In the genomic region with DNA sequence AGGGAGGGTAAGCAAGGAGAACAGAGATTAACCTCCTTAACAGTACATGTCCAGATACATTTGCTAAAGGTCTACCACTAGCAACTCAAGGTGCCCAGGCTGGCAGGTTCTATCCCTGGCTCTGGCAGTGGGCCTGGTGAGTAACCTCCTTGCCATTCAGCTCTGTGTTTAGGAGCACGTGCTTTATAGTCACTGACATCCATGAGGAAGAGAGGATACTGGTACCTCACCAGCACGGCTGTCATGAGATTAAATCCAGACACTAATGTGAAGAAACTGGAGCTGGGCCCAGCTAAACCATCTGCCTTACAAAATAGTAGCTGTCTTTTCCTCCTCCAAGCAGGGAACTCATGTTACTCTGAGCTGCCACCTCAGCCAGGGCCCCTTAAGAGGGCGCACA, we compare ENCODE assay signal across 14 cellular contexts. TPM values are rescaled to one million over a fixed set of nuclear protein-coding genes. Genes with fewer than 3 reads are reported as not detected.
DNase-seq lines count a peak whose midpoint lies in the region; ATAC-seq and TF ChIP-seq lines count a peak whose summit lies in the region.
"Had no signal": no experiment of that assay in that cellular context is flagged by ENCODE, and none has a peak within 500 bp of the region (broad histone marks: within the 10 kb centered on the region; RNA-seq: fewer than 3 reads in every experiment).

No MANE protein-coding gene starts in this region.

- no TSS peak for BruUV-seq in HCT116 (replicated peaks; lab: Mats Ljungman, UMichigan)

- no peaks in the 10 kb centered on the region for H3K9me3 Mint-ChIP-seq in GM23338
- H3K9me3 Mint-ChIP-seq: activated naive CD4-positive, alpha-beta T cell treated with anti-CD3 and anti-CD28 coated beads, Interleukin-2, amount 50 U/mL, for 24 hours; dendritic cell treated with granulocyte-macrophage colony-stimulating factor and Interleukin-4, amounts not matched to agents 40 ng/mL and 50 ng/mL, for 4 days; type B pancreatic cell had no signal

- no peak for ATAC-seq in HCT116
- no peak for ATAC-seq in GM23338

- H3K4me1 ChIP-seq in HCT116 (ENCODE audit: control insufficient read depth in 1 of 2, insufficient read depth in 2 of 2, low read length in 2 of 2) (peaks cover 0 to 17% of the 10 kb centered on the region in 2 experiments; a peak in 2 of 4 replicates), GM23338 (ENCODE audit: insufficient read depth) (no peaks in the 10 kb centered on the region; the same call in 1 of the 2 replicates)
- H3K4me1 ChIP-seq: right lobe of liver had no signal

- H3K4me1 Mint-ChIP-seq in GM23338, result peaks cover 4% of the 10 kb centered on the region; the same call in 1 of the 3 replicates

- CTCF ChIA-PET in HCT116 (lab: Charles Lee) (no interaction called here), HEK293T (lab: Yijun Ruan, JAX) (no interaction called here)

- no peak for TF ChIP-seq CTCF in HCT116 (IDR thresholded peaks at IDR 0.05 in 2 of 3, conservative IDR thresholded peaks at IDR 0.05 in 1 of 3; ENCODE audit: borderline replicate concordance in 1 of 3, insufficient read depth in 1 of 3, low read depth in 2 of 3, low read length in 2 of 3)
- no peak for TF ChIP-seq CTCF in astrocyte of the spinal cord (IDR thresholded peaks at IDR 0.05; ENCODE audit: low read depth, low read length)
- no peak for TF ChIP-seq CTCF in GM23338 (conservative IDR thresholded peaks at IDR 0.05; ENCODE audit: low read depth in 2 of 2)

- no peak overlapping the region for H3K4me3 ChIP-seq in HCT116 (replicated peaks in 1 of 2; ENCODE audit: low read depth in 1 of 2, low read length in 2 of 2)
- no peak overlapping the region for H3K4me3 ChIP-seq in astrocyte of the spinal cord (ENCODE audit: low read depth, low read length)
- H3K4me3 ChIP-seq in GM23338, result no peak overlapping the region
- H3K4me3 ChIP-seq: right lobe of liver had no signal

- H3K27ac ChIP-seq in HCT116 (ENCODE audit: low read depth, low read length) (no peak overlapping the region), GM23338 (ENCODE audit: low read depth) (no peak overlapping the region)
- H3K27ac ChIP-seq: right lobe of liver had no signal

- no peaks in the 10 kb centered on the region for H3K27me3 ChIP-seq in HCT116 (ENCODE audit: insufficient read depth, low read length)
- no peaks in the 10 kb centered on the region for H3K27me3 ChIP-seq in GM23338 (ENCODE audit: insufficient read depth)
- H3K27me3 ChIP-seq: right lobe of liver had no signal

- RAD21 ChIA-PET in HCT116 (lab: Charles Lee; ENCODE audit: low non-redundant PET in 1 of 2, low total read pairs in 2 of 2, uncharacterized antibody in 2 of 2, unreplicated experiment in 2 of 2), result no interaction called here

- DNase-seq in ACHN (peak; percentile 46), HCT116 (ENCODE audit: low read depth, low spot score) (no peak), astrocyte of the spinal cord (ENCODE audit: low read depth, low spot score) (peak; percentile 14), kidney tubule cell (ENCODE audit: low spot score) (peak; percentile 50), midbrain (lab: John Stamatoyannopoulos, UW) (no peak), GM23338 (ENCODE audit: low spot score) (no peak), HEK293T (ENCODE audit: extremely low spot score) (no peak), GDM1 (lab: John Stamatoyannopoulos, UW) (no peak)
- DNase-seq: NCI-H2029, right lobe of liver had no signal

- H3K9me3 ChIP-seq in HCT116 (ENCODE audit: control insufficient read depth in 1 of 2, insufficient read depth in 1 of 2, low read depth in 1 of 2, low read length in 2 of 2), result no peaks in the 10 kb centered on the region
- H3K9me3 ChIP-seq: right lobe of liver had no signal

- intact Hi-C loops in HCT116 (cut with micrococcal nuclease), result no loop called here

- no peak overlapping the region for H3K27ac Mint-ChIP-seq in GM23338
- H3K27ac Mint-ChIP-seq: activated naive CD4-positive, alpha-beta T cell treated with anti-CD3 and anti-CD28 coated beads, Interleukin-2, amount 50 U/mL, for 24 hours; B cell; dendritic cell treated with granulocyte-macrophage colony-stimulating factor and Interleukin-4, amounts not matched to agents 40 ng/mL and 50 ng/mL, for 4 days; type B pancreatic cell had no signal

- no peak for TF ChIP-seq RAD21 in HCT116 (IDR thresholded peaks at IDR 0.05; ENCODE audit: low read depth)

- H3K4me2 ChIP-seq in HCT116 (ENCODE audit: low read length) (no peak overlapping the region), GM23338 (no peak overlapping the region)

- H2AFZ ChIP-seq in HCT116 (ENCODE audit: low read depth, low read length, poor library complexity, severe bottlenecking) (no peak overlapping the region), GM23338 (no peak overlapping the region)

- H4K20me1 ChIP-seq in HCT116 (ENCODE audit: insufficient read depth), result no peaks in the 10 kb centered on the region
- H4K20me1 ChIP-seq in GM23338 (replicated peaks; ENCODE audit: insufficient read depth), result no peaks in the 10 kb centered on the region

- no peaks in the 10 kb centered on the region for H3F3A ChIP-seq in GM23338 (replicated peaks; ENCODE audit: low read depth)

- no peak for TF ChIP-seq POLR2A in HCT116 (IDR thresholded peaks at IDR 0.05; ENCODE audit: borderline replicate concordance, extremely low read depth, insufficient read depth, insufficient read length)

- no peaks in the 10 kb centered on the region for H3K36me3 Mint-ChIP-seq in GM23338 (ENCODE audit: low read depth)
- H3K36me3 Mint-ChIP-seq: type B pancreatic cell had no signal

- H3K9ac ChIP-seq in HCT116 (ENCODE audit: low read length), result no peak overlapping the region

- H3K27me3 Mint-ChIP-seq in GM23338 (ENCODE audit: insufficient read depth, low read depth, poor library complexity), result peaks cover 4% of the 10 kb centered on the region
- H3K27me3 Mint-ChIP-seq: activated naive CD4-positive, alpha-beta T cell treated with anti-CD3 and anti-CD28 coated beads, Interleukin-2, amount 50 U/mL, for 24 hours; B cell; type B pancreatic cell had no signal

- no peaks in the 10 kb centered on the region for H3K9me2 ChIP-seq in HCT116 (ENCODE audit: insufficient read depth)
- H3K9me2 ChIP-seq in GM23338 (ENCODE audit: insufficient read depth), result no peaks in the 10 kb centered on the region

- H3K79me2 ChIP-seq in HCT116 (ENCODE audit: insufficient read depth, low read length) (peaks cover 17% of the 10 kb centered on the region), GM23338 (replicated peaks; ENCODE audit: insufficient read depth) (peaks cover 15% of the 10 kb centered on the region)

- POLR2A ChIA-PET in HCT116 (lab: Charles Lee), result no interaction called here
- POLR2A ChIA-PET in HEK293T (lab: Yijun Ruan, JAX), result no interaction called here

- H3K36me3 ChIP-seq in HCT116 (ENCODE audit: control insufficient read depth in 1 of 2, insufficient read depth in 2 of 2, low read length in 2 of 2) (no peaks in the 10 kb centered on the region), GM23338 (ENCODE audit: insufficient read depth) (no peaks in the 10 kb centered on the region)
- H3K36me3 ChIP-seq: right lobe of liver had no signal

- H3K4me3 Mint-ChIP-seq in GM23338, result no peak overlapping the region
- H3K4me3 Mint-ChIP-seq: activated naive CD4-positive, alpha-beta T cell treated with anti-CD3 and anti-CD28 coated beads, Interleukin-2, amount 50 U/mL, for 24 hours; B cell; dendritic cell treated with granulocyte-macrophage colony-stimulating factor and Interleukin-4, amounts not matched to agents 40 ng/mL and 50 ng/mL, for 4 days; type B pancreatic cell had no signal

- in situ Hi-C loops in ACHN (cut with HindIII; ENCODE audit: low pct_ligation_motif_present, low pct_unique_long_range_greater_than_20kb, low sequenced_read_pairs) (no loop called here), astrocyte of the spinal cord (cut with HindIII; ENCODE audit: low sequenced_read_pairs) (no loop called here)

TF ChIP-seq in HCT116, 20 proteins besides CTCF, POLR2A, EP300 and RAD21:
- TF ChIP-seq POLR2AphosphoS5 (IDR thresholded peaks at IDR 0.05; ENCODE audit: low read depth, low read length), result no peak
- TF ChIP-seq, protein P1, sequence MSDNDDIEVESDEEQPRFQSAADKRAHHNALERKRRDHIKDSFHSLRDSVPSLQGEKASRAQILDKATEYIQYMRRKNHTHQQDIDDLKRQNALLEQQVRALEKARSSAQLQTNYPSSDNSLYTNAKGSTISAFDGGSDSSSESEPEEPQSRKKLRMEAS (IDR thresholded peaks at IDR 0.05), result peak; percentile 33; the same call in 1 of the 2 replicates

TF ChIP-seq in GM23338, 12 proteins besides CTCF, POLR2A, EP300 and RAD21 (continues in another document):
- no peak for TF ChIP-seq JUNB (IDR thresholded peaks at IDR 0.05; ENCODE audit: unreplicated experiment)

TF ChIP-seq in HEK293T, 16 proteins besides CTCF, POLR2A, EP300 and RAD21:
- TF ChIP-seq TARDBP (IDR thresholded peaks at IDR 0.05) (no peak), ZNF384 (IDR thresholded peaks at IDR 0.05) (no peak), L3MBTL2 (conservative IDR thresholded peaks at IDR 0.05) (no peak)

RNA-seq across cellular contexts. Expression of a gene that starts 45.3 kb away (rescaled TPM):
- 3.1 TPM for total RNA-seq in HCT116 (2021; ENCODE audit: unreplicated experiment)
- 0.55 and 0.81 TPM in 2 replicates for polyA plus RNA-seq in HCT116 (2012)
- 17.8 and 18.2 TPM in 2 replicates for total RNA-seq in GM23338 (2014; rRNA removed; shearing (Covaris generic))
- 6.4 and 7.9 TPM in 2 replicates for polyA plus RNA-seq in GM23338 (2016; fragmentation: Nextera tagmentation; extraction: Ambion mirVana)

RNA-seq across cellular contexts. Expression of a gene that starts 53.5 kb away (rescaled TPM):
- 2.1 TPM for total RNA-seq in HCT116 (2021; ENCODE audit: unreplicated experiment)
- polyA plus RNA-seq in HCT116 (2012), result 1.9 and 2.1 TPM in 2 replicates
- total RNA-seq in GM23338 (2014; rRNA removed; shearing (Covaris generic)), result 18.0 and 22.4 TPM in 2 replicates
- polyA plus RNA-seq in GM23338 (2016; fragmentation: Nextera tagmentation; extraction: Ambion mirVana), result 4.0 and 4.9 TPM in 2 replicates

Comparison
In these comparisons a context has a peak if more than half of its experiments do, and no peak if none do; other contexts are left out.
1. DNase-seq: peak in ACHN (single experiment), astrocyte of the spinal cord (single experiment) and kidney tubule cell (single experiment); none in HCT116 (single experiment), midbrain (single experiment), GM23338 (single experiment), HEK293T (single experiment) and GDM1 (single experiment).